In the genomic region with DNA sequence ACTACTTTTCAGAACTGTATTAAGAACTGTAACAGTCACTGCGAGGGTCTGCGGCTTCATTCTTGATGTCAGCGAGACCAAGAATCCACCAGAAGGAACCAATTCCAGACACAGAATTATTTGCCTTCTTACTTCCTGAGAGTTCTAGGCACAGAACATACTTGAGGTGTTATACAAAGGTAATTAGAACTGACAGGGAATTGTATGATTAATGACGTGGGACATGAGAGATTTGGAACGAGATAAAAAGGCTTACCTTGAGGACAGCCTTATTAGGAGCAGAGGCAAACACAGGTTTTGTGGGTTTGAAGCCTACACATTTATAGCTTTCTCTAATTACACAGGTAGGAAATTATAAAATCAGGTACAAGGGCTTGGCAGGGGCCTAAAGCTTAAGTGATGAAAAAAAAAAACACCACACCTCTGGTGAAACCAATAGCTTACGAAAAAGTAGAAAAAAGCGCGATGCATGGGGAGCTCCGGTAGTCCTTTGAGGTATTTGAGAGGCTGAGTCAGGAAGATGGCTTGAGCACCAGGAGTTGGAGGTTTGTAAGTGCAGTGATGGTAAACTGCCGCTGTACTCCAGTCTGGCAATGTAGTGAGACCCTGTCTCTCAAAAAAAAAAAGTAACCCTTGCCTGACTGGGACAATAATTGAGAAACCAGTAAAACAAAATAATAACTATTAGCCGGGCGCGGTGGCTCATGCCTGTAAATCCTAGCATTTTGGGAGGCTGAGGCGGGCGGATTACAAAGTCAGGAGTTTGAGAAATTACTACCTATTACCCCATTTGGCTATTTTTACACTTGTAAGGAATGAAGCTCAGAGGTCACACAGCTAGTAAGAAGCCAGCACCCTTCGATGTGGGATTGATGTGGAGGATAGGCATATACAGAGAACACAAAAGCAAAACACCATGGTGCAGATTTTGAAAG, we compare ENCODE assay signal across 8 cellular contexts.
DNase-seq lines count a peak whose midpoint lies in the region; ATAC-seq and TF ChIP-seq lines count a peak whose summit lies in the region.

No MANE protein-coding gene starts in this region.

- H2AFZ ChIP-seq in parathyroid adenoma = peak overlapping the region; percentile 99

- H3K36me3 ChIP-seq in RWPE2 (ENCODE audit: low read depth) (peaks cover 10% of the 10 kb centered on the region; the same call in 1 of the 2 replicates), endocrine pancreas (ENCODE audit: control insufficient read depth, insufficient read depth, low read length) (no peaks in the 10 kb centered on the region), parathyroid adenoma (ENCODE audit: control insufficient read depth, insufficient read depth, low read length) (no peaks in the 10 kb centered on the region)

- ATAC-seq in RWPE2 (ENCODE audit: low read depth) (peak; percentile 16; the same call in 1 of the 3 replicates), HG03439 (IDR thresholded peaks at IDR 0.05; ENCODE audit: unreplicated experiment) (no peak), HG03280 (IDR thresholded peaks at IDR 0.05; ENCODE audit: unreplicated experiment) (no peak)

- peak overlapping the region; percentile 97 for H3K4me2 ChIP-seq in parathyroid adenoma (ENCODE audit: low read length)

- H3K9me3 ChIP-seq in RWPE2 (ENCODE audit: severe bottlenecking) (peaks cover 2% of the 10 kb centered on the region), endocrine pancreas (ENCODE audit: control insufficient read depth, low read length) (no peaks in the 10 kb centered on the region), parathyroid adenoma (ENCODE audit: control insufficient read depth, low read length) (no peaks in the 10 kb centered on the region)

- H3K4me1 ChIP-seq in RWPE2 (ENCODE audit: insufficient read depth, poor library complexity, severe bottlenecking) (peaks cover 16% of the 10 kb centered on the region), endocrine pancreas (ENCODE audit: control insufficient read depth, insufficient read depth, low read length) (peaks cover 7% of the 10 kb centered on the region), parathyroid adenoma (peaks cover 13% of the 10 kb centered on the region)

- peaks cover 11% of the 10 kb centered on the region for H3K79me2 ChIP-seq in parathyroid adenoma

- DNase-seq in NCI-H1092 treated with DMSO at 0.1 percent for 48 hours (lab: John Stamatoyannopoulos, UW) (peak; percentile 2), NCI-H1092 (lab: John Stamatoyannopoulos, UW) (no peak), RWPE2 (ENCODE audit: low spot score) (no peak), activated gamma-delta T cell treated with Interleukin-2 at 50 U/mL for 16 hours (no peak)

- no peaks in the 10 kb centered on the region for H3K27me3 ChIP-seq in RWPE2 (ENCODE audit: insufficient read depth, poor library complexity, severe bottlenecking)
- H3K27me3 ChIP-seq in endocrine pancreas (ENCODE audit: control insufficient read depth, insufficient read depth, low read length) = no peaks in the 10 kb centered on the region
- H3K27me3 ChIP-seq in parathyroid adenoma (ENCODE audit: control insufficient read depth, insufficient read depth, low read length) = no peaks in the 10 kb centered on the region

- H3K9ac ChIP-seq in endocrine pancreas (ENCODE audit: control insufficient read depth, insufficient read depth, low read length) (peak overlapping the region; percentile 50), parathyroid adenoma (peak overlapping the region; percentile 16)

- TF ChIP-seq CTCF in RWPE2 (IDR thresholded peaks at IDR 0.05; ENCODE audit: poor library complexity, severe bottlenecking) (no peak), parathyroid adenoma (IDR thresholded peaks at IDR 0.05) (no peak)

- H3K4me3 ChIP-seq in RWPE2 (ENCODE audit: severe bottlenecking) (peak overlapping the region; percentile 31), endocrine pancreas (ENCODE audit: control insufficient read depth, insufficient read depth, low read length) (peak overlapping the region; percentile 44), parathyroid adenoma (ENCODE audit: low read depth, low read length) (peak overlapping the region; percentile 79)

- H3K27ac ChIP-seq in RWPE2 (ENCODE audit: poor library complexity, severe bottlenecking) = peak overlapping the region; percentile 68
- peak overlapping the region; percentile 95 for H3K27ac ChIP-seq in parathyroid adenoma
